9 cellular contexts compared by ENCODE assay signal in genomic region chr5:137629646-137630045, GRCh38.
DNase-seq lines count a peak whose midpoint lies in the region; ATAC-seq and TF ChIP-seq lines count a peak whose summit lies in the region.
"Had no signal": no experiment of that assay in that cellular context is flagged by ENCODE, and none has a peak within 500 bp of the region (broad histone marks: within the 10 kb centered on the region; RNA-seq: fewer than 3 reads in every experiment).

No MANE protein-coding gene starts in this region.

- H3K27ac ChIP-seq in parathyroid adenoma: no peak overlapping the region

- no peak for ATAC-seq in HG03520 (IDR thresholded peaks at IDR 0.05; ENCODE audit: unreplicated experiment)

- TF ChIP-seq CTCF in HFFc6 (IDR thresholded peaks at IDR 0.05): peak; percentile 94
- peak; percentile 88 for TF ChIP-seq CTCF in parathyroid adenoma (IDR thresholded peaks at IDR 0.05)

- no peak overlapping the region for H3K9ac ChIP-seq in parathyroid adenoma

- H3K4me1 ChIP-seq in parathyroid adenoma: peaks cover 3% of the 10 kb centered on the region

- no peak overlapping the region for H3K4me2 ChIP-seq in parathyroid adenoma (ENCODE audit: low read length)

- H3K4me1 Mint-ChIP-seq in activated naive CD4-positive, alpha-beta T cell treated with anti-CD3 and anti-CD28 coated beads, Interleukin-2, amount 10 ng/mL, durations not matched to agents 7 days and 5 days: no peaks in the 10 kb centered on the region
- peaks cover 23% of the 10 kb centered on the region for H3K4me1 Mint-ChIP-seq in HFFc6 (ENCODE audit: low read depth)

- no peaks in the 10 kb centered on the region for H3K79me2 ChIP-seq in parathyroid adenoma

- H3K4me3 ChIP-seq in parathyroid adenoma (ENCODE audit: low read depth, low read length): no peak overlapping the region

- H3K4me3 Mint-ChIP-seq in activated naive CD4-positive, alpha-beta T cell treated with anti-CD3 and anti-CD28 coated beads, Interleukin-2, amount 10 ng/mL, durations not matched to agents 7 days and 5 days: no peak overlapping the region
- H3K4me3 Mint-ChIP-seq in HFFc6: no peak overlapping the region
- H3K4me3 Mint-ChIP-seq: dendritic cell treated with granulocyte-macrophage colony-stimulating factor and Interleukin-4, amounts not matched to agents 40 ng/mL and 50 ng/mL, for 4 days had no signal

- peak; percentile 29 for DNase-seq in activated naive CD4-positive, alpha-beta T cell treated with anti-CD3 and anti-CD28 coated beads, Interleukin-2, amount 10 ng/mL, durations not matched to agents 7 days and 5 days
- DNase-seq in activated naive CD4-positive, alpha-beta T cell treated with anti-CD3 and anti-CD28 coated beads, Interleukin-2, amount 50 U/mL, for 16 hours: no peak
- DNase-seq in HFFc6 (peak; percentile 53), NCI-H2196 treated with DMSO at 0.1 percent for 48 hours (lab: John Stamatoyannopoulos, UW; ENCODE audit: unreplicated experiment) (peak; percentile 45), activated T-cell treated with anti-CD3 and anti-CD28 coated beads for 24 hours (ENCODE audit: low read depth) (peak; percentile 6), germinal center (ENCODE audit: low spot score) (peak; percentile 72)

- CTCF ChIA-PET in activated naive CD4-positive, alpha-beta T cell treated with anti-CD3 and anti-CD28 coated beads, Interleukin-2, amount 10 ng/mL, durations not matched to agents 7 days and 5 days (lab: Charles Lee): interaction anchor here (0.6 to 5.7 kb wide), 30 partner anchors 9 to 504 kb away, joined by 3 to 90 read pairs (median 4); partner anchors contain the start of gene KLHL3

- no peaks in the 10 kb centered on the region for H3K27me3 Mint-ChIP-seq in activated naive CD4-positive, alpha-beta T cell treated with anti-CD3 and anti-CD28 coated beads, Interleukin-2, amount 10 ng/mL, durations not matched to agents 7 days and 5 days
- H3K27me3 Mint-ChIP-seq in HFFc6 (ENCODE audit: insufficient read depth): no peaks in the 10 kb centered on the region; the same call in 1 of the 2 replicates
- H3K27me3 Mint-ChIP-seq: dendritic cell treated with granulocyte-macrophage colony-stimulating factor and Interleukin-4, amounts not matched to agents 40 ng/mL and 50 ng/mL, for 4 days had no signal

- H3K36me3 Mint-ChIP-seq in activated naive CD4-positive, alpha-beta T cell treated with anti-CD3 and anti-CD28 coated beads, Interleukin-2, amount 10 ng/mL, durations not matched to agents 7 days and 5 days: peaks cover 1% of the 10 kb centered on the region
- no peaks in the 10 kb centered on the region for H3K36me3 Mint-ChIP-seq in HFFc6 (ENCODE audit: low read depth)

- H3K36me3 ChIP-seq in parathyroid adenoma (ENCODE audit: control insufficient read depth, insufficient read depth, low read length): no peaks in the 10 kb centered on the region

- no peaks in the 10 kb centered on the region for H3K9me3 ChIP-seq in parathyroid adenoma (ENCODE audit: control insufficient read depth, low read length)

- H3K9me3 Mint-ChIP-seq in activated naive CD4-positive, alpha-beta T cell treated with anti-CD3 and anti-CD28 coated beads, Interleukin-2, amount 10 ng/mL, durations not matched to agents 7 days and 5 days: no peaks in the 10 kb centered on the region
- peaks cover 5% of the 10 kb centered on the region; the same call in 1 of the 2 replicates for H3K9me3 Mint-ChIP-seq in HFFc6
- H3K9me3 Mint-ChIP-seq: dendritic cell treated with granulocyte-macrophage colony-stimulating factor and Interleukin-4, amounts not matched to agents 40 ng/mL and 50 ng/mL, for 4 days had no signal

- H3K27ac Mint-ChIP-seq in activated naive CD4-positive, alpha-beta T cell treated with anti-CD3 and anti-CD28 coated beads, Interleukin-2, amount 10 ng/mL, durations not matched to agents 7 days and 5 days: no peak overlapping the region
- no peak overlapping the region for H3K27ac Mint-ChIP-seq in HFFc6
- H3K27ac Mint-ChIP-seq: dendritic cell treated with granulocyte-macrophage colony-stimulating factor and Interleukin-4, amounts not matched to agents 40 ng/mL and 50 ng/mL, for 4 days had no signal

- H2AFZ ChIP-seq in parathyroid adenoma: peak overlapping the region; percentile 61

- H3K27me3 ChIP-seq in parathyroid adenoma (ENCODE audit: control insufficient read depth, insufficient read depth, low read length): no peaks in the 10 kb centered on the region
